ENCODE assay signal across 1 cellular context in the genomic region with DNA sequence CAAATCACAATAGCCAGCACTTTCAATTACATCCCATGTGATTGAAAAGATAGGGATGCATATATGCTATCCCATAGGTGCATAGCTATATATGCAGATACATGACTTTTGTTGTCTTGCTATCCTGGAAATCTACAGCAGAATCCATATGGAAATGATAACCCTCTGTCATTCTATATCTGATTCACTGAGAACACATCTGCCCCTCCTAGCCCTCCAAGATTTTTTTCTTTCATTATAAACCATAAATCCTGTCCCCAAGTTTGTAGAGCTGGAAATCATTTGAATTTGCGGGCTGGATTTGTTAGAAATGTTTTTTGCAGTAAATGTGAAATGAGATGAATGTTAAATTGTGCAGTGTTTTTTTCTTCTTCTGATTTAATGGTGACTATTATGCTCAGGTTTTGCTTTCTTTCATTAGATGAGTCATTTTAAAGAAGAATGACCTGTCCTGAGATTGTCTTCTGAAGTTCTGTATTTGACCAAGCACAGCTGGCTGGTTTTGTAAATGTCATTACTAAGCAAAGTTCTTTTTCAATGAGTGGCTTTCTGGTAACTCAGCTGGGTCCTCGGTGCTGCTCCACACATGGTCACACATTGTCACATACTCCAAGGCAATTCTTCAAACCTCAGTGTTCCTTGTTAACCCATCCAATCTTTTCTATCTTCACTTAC.
TF ChIP-seq lines count a peak whose summit lies in the region.

No MANE protein-coding gene starts in this region.

TF ChIP-seq in SK-N-SH treated with all-trans-retinoic acid at 6 μM for 48 hours, 23 proteins besides CTCF, POLR2A, EP300 and RAD21 (continued from another document):
- TF ChIP-seq, protein P1, sequence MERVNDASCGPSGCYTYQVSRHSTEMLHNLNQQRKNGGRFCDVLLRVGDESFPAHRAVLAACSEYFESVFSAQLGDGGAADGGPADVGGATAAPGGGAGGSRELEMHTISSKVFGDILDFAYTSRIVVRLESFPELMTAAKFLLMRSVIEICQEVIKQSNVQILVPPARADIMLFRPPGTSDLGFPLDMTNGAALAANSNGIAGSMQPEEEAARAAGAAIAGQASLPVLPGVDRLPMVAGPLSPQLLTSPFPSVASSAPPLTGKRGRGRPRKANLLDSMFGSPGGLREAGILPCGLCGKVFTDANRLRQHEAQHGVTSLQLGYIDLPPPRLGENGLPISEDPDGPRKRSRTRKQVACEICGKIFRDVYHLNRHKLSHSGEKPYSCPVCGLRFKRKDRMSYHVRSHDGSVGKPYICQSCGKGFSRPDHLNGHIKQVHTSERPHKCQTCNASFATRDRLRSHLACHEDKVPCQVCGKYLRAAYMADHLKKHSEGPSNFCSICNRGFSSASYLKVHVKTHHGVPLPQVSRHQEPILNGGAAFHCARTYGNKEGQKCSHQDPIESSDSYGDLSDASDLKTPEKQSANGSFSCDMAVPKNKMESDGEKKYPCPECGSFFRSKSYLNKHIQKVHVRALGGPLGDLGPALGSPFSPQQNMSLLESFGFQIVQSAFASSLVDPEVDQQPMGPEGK (CRISPR knock-in tag; IDR thresholded peaks at IDR 0.05; ENCODE audit: borderline replicate concordance): no peak
- TF ChIP-seq ZFP3 (CRISPR knock-in tag; IDR thresholded peaks at IDR 0.05): no peak
- no peak for TF ChIP-seq BACH2 (CRISPR knock-in tag; IDR thresholded peaks at IDR 0.05; ENCODE audit: borderline replicate concordance)
